20 cellular contexts compared by ENCODE assay signal in genomic region chr20:6975326-6975725, GRCh38.
A peak's percentile ranks its signal among the peaks of the same experiment; 100 is the strongest.
DNase-seq lines count a peak whose midpoint lies in the region; ATAC-seq and TF ChIP-seq lines count a peak whose summit lies in the region.
"Had no signal": no experiment of that assay in that cellular context is flagged by ENCODE, and none has a peak within 500 bp of the region (broad histone marks: within the 10 kb centered on the region; RNA-seq: fewer than 3 reads in every experiment).

No MANE protein-coding gene starts in this region.

- H3K4me3 ChIP-seq in AG10803 (ENCODE audit: low read length) (no peak overlapping the region), kidney epithelial cell (ENCODE audit: low read depth, low read length) (no peak overlapping the region)
- H3K4me3 ChIP-seq: GM23248 had no signal

- peak; percentile 22 for DNase-seq in AG10803 (ENCODE audit: low read depth)
- no peak for DNase-seq in caudate nucleus (lab: John Stamatoyannopoulos, UW)
- DNase-seq in kidney epithelial cell (ENCODE audit: low read depth) = peak; percentile 47
- DNase-seq in renal cortical epithelial cell (ENCODE audit: low read depth) = peak; percentile 96
- no peak for DNase-seq in CD1c-positive myeloid dendritic cell (ENCODE audit: extremely low spot score)
- DNase-seq: BE2C; CD4-positive, alpha-beta T cell; DMS153; GDM1; GM23248; NCI-H1092 treated with DMSO at 0.1 percent for 48 hours; NCI-H2081; NCI-H510A; NCI-H774; PC-3; RPMI8226; SIG-M5 had no signal

- ATAC-seq in GM18502 (IDR thresholded peaks at IDR 0.05; ENCODE audit: poor library complexity, unreplicated experiment) (no peak), HG02852 (IDR thresholded peaks at IDR 0.05; ENCODE audit: unreplicated experiment) (no peak), GM19395 (IDR thresholded peaks at IDR 0.05; ENCODE audit: unreplicated experiment) (no peak)
- ATAC-seq: PC-3 had no signal

- H3K27ac ChIP-seq in caudate nucleus (ENCODE audit: low read depth, low read length) = peak overlapping the region; percentile 77
- H3K27ac ChIP-seq: GM23248 had no signal

- TF ChIP-seq CTCF in AG10803 (conservative IDR thresholded peaks at IDR 0.05; ENCODE audit: low read length) = no peak
- no peak for TF ChIP-seq CTCF in kidney epithelial cell (IDR thresholded peaks at IDR 0.05; ENCODE audit: insufficient read depth, low read length, poor library complexity, severe bottlenecking)

- H3K36me3 ChIP-seq in kidney epithelial cell (ENCODE audit: control insufficient read depth, insufficient read depth, low read length) = no peaks in the 10 kb centered on the region
- H3K36me3 ChIP-seq: BE2C had no signal

- no peaks in the 10 kb centered on the region for H3K27me3 ChIP-seq in kidney epithelial cell (ENCODE audit: control insufficient read depth, insufficient read depth, low read length)
- H3K27me3 ChIP-seq: BE2C had no signal

Comparison
In these comparisons a context has a peak if more than half of its experiments do, and no peak if none do; other contexts are left out.
1. DNase-seq: peak in AG10803 (single experiment), kidney epithelial cell (single experiment) and renal cortical epithelial cell (single experiment); none in caudate nucleus (0 of 61) and CD1c-positive myeloid dendritic cell (single experiment).